Comparison of ENCODE assay signal across 9 cellular contexts in genomic region chr12:111446044-111446581, GRCh38. TPM values are rescaled to one million over a fixed set of nuclear protein-coding genes. Genes with fewer than 3 reads are reported as not detected.
DNase-seq lines count a peak whose midpoint lies in the region; ATAC-seq and TF ChIP-seq lines count a peak whose summit lies in the region.
"Had no signal": no experiment of that assay in that cellular context is flagged by ENCODE, and none has a peak within 500 bp of the region (broad histone marks: within the 10 kb centered on the region; RNA-seq: fewer than 3 reads in every experiment).

No MANE protein-coding gene starts in this region.

- peak overlapping the region; percentile 41 to 95 (median 94) for H3K27ac Mint-ChIP-seq in IgD-negative memory B cell
- peak overlapping the region; percentile 18 for H3K27ac Mint-ChIP-seq in activated naive CD8-positive, alpha-beta T cell treated with anti-CD3 and anti-CD28 coated beads, Interleukin-2, amount 10 ng/mL, durations not matched to agents 7 days and 5 days

- peak overlapping the region; percentile 13 to 60 (median 47); a peak in 17 of 20 replicates for H3K4me3 ChIP-seq in BLaER1 treated with 17β-estradiol and CSF1 and Interleukin-3, amounts not matched to agents 10 nM and 100 nM
- H3K4me3 ChIP-seq in tibial nerve, result no peak overlapping the region
- H3K4me3 ChIP-seq: thoracic aorta had no signal

- TF ChIP-seq EP300 in tibial nerve (IDR thresholded peaks at IDR 0.05), result peak in 1 of 2 donors; percentile 47

- no peaks in the 10 kb centered on the region for H3K9me3 Mint-ChIP-seq in IgD-negative memory B cell
- no peaks in the 10 kb centered on the region for H3K9me3 Mint-ChIP-seq in activated naive CD8-positive, alpha-beta T cell treated with anti-CD3 and anti-CD28 coated beads, Interleukin-2, amount 10 ng/mL, durations not matched to agents 7 days and 5 days

- peaks cover 2% of the 10 kb centered on the region for H3K36me3 Mint-ChIP-seq in IgD-negative memory B cell
- H3K36me3 Mint-ChIP-seq in activated naive CD8-positive, alpha-beta T cell treated with anti-CD3 and anti-CD28 coated beads, Interleukin-2, amount 10 ng/mL, durations not matched to agents 7 days and 5 days, result peaks cover 20% of the 10 kb centered on the region

- peaks cover 61 to 91% (median 85%) of the 10 kb centered on the region in 11 experiments for H3K36me3 ChIP-seq in BLaER1 treated with 17β-estradiol and CSF1 and Interleukin-3, amounts not matched to agents 10 nM and 100 nM
- peaks cover 2 to 83% (median 6%) of the 10 kb centered on the region in 3 donors for H3K36me3 ChIP-seq in tibial nerve

- H3K4me2 ChIP-seq in BLaER1 treated with 17β-estradiol and CSF1 and Interleukin-3, amounts not matched to agents 10 nM and 100 nM, result peak overlapping the region; percentile 93 to 100 (median 98)

- DNase-seq in activated naive CD8-positive, alpha-beta T cell treated with anti-CD3 and anti-CD28 coated beads, Interleukin-2, amount 10 ng/mL, durations not matched to agents 7 days and 5 days, result no peak
- DNase-seq in iris pigment epithelial cell (ENCODE audit: low read depth), result peak; percentile 48
- no peak for DNase-seq in tibial nerve (ENCODE audit: low spot score in 2 of 2)
- no peak for DNase-seq in activated gamma-delta T cell (lab: John Stamatoyannopoulos, UW)
- DNase-seq in NCI-H1048 (lab: John Stamatoyannopoulos, UW), result no peak

- H3K9ac ChIP-seq in BLaER1 treated with 17β-estradiol and CSF1 and Interleukin-3, amounts not matched to agents 10 nM and 100 nM, result peak overlapping the region; percentile 63 to 80 (median 69)

- POLR2A ChIA-PET in activated naive CD8-positive, alpha-beta T cell treated with anti-CD3 and anti-CD28 coated beads, Interleukin-2, amount 10 ng/mL, durations not matched to agents 7 days and 5 days (lab: Charles Lee), result interaction anchor here (0.6 to 3.6 kb wide), 8 partner anchors 11 to 652 kb away, joined by 3 to 89 read pairs (median 10); partner anchors contain the start of gene SH2B3

- H3K4me3 Mint-ChIP-seq in IgD-negative memory B cell, result peak overlapping the region in 3 of 4 donors; percentile 30 to 55 (median 54)
- H3K4me3 Mint-ChIP-seq in activated naive CD8-positive, alpha-beta T cell treated with anti-CD3 and anti-CD28 coated beads, Interleukin-2, amount 10 ng/mL, durations not matched to agents 7 days and 5 days, result peak overlapping the region; percentile 24

- no peak for ATAC-seq in activated naive CD8-positive, alpha-beta T cell treated with anti-CD3 and anti-CD28 coated beads, Interleukin-2, amount 10 ng/mL, durations not matched to agents 7 days and 5 days (ENCODE audit: low read depth)
- no peak for ATAC-seq in HG03460 (IDR thresholded peaks at IDR 0.05; ENCODE audit: unreplicated experiment)

- TF ChIP-seq POLR2A in tibial nerve (IDR thresholded peaks at IDR 0.05), result no peak

- TF ChIP-seq CTCF in tibial nerve (IDR thresholded peaks at IDR 0.05), result no peak

- H3K9me3 ChIP-seq in BLaER1 treated with 17β-estradiol and CSF1 and Interleukin-3, amounts not matched to agents 10 nM and 100 nM (replicated peaks in 1 of 11), result no peaks in the 10 kb centered on the region
- no peaks in the 10 kb centered on the region for H3K9me3 ChIP-seq in tibial nerve
- H3K9me3 ChIP-seq: thoracic aorta had no signal

- H3K4me1 ChIP-seq in BLaER1 treated with 17β-estradiol and CSF1 and Interleukin-3, amounts not matched to agents 10 nM and 100 nM, result peaks cover 73 to 100% (median 99%) of the 10 kb centered on the region in 10 experiments
- peaks cover 0 to 80% (median 27%) of the 10 kb centered on the region in 4 donors for H3K4me1 ChIP-seq in tibial nerve

- H4K20me1 ChIP-seq in BLaER1 treated with 17β-estradiol and CSF1 and Interleukin-3, amounts not matched to agents 10 nM and 100 nM, result peaks cover 64 to 100% (median 97%) of the 10 kb centered on the region in 11 experiments

- H3K27me3 ChIP-seq in BLaER1 treated with 17β-estradiol and CSF1 and Interleukin-3, amounts not matched to agents 10 nM and 100 nM, result no peaks in the 10 kb centered on the region
- H3K27me3 ChIP-seq in tibial nerve, result no peaks in the 10 kb centered on the region

- peaks cover 38 to 58% (median 42%) of the 10 kb centered on the region in 3 donors for H3K4me1 Mint-ChIP-seq in IgD-negative memory B cell
- H3K4me1 Mint-ChIP-seq in activated naive CD8-positive, alpha-beta T cell treated with anti-CD3 and anti-CD28 coated beads, Interleukin-2, amount 10 ng/mL, durations not matched to agents 7 days and 5 days, result peaks cover 71% of the 10 kb centered on the region

- no peaks in the 10 kb centered on the region for H3K27me3 Mint-ChIP-seq in IgD-negative memory B cell
- no peaks in the 10 kb centered on the region for H3K27me3 Mint-ChIP-seq in activated naive CD8-positive, alpha-beta T cell treated with anti-CD3 and anti-CD28 coated beads, Interleukin-2, amount 10 ng/mL, durations not matched to agents 7 days and 5 days

- 17 to 43% methylated on average over 5 of the region's 5 CpGs for WGBS in tibial nerve, 2 donors

- H3K27ac ChIP-seq in BLaER1 treated with 17β-estradiol and CSF1 and Interleukin-3, amounts not matched to agents 10 nM and 100 nM, result peak overlapping the region; percentile 57 to 92 (median 74); a peak in 21 of 22 replicates
- peak overlapping the region in 3 of 4 donors; percentile 62 to 69 (median 63) for H3K27ac ChIP-seq in tibial nerve

RNA-seq across cellular contexts. Expression of gene SH2B3, which starts 40.4 kb away (rescaled TPM):
- polyA plus RNA-seq in IgD-negative memory B cell, result 10.3 TPM
- 10 to 100 TPM; 40.7 to 44.5 TPM for total RNA-seq in activated naive CD8-positive, alpha-beta T cell treated with anti-CD3 and anti-CD28 coated beads, Interleukin-2, amount 10 ng/mL, durations not matched to agents 7 days and 5 days
- 10 to 100 TPM; 21.4 to 79.8 (median 36.3) TPM for total RNA-seq in tibial nerve

Comparison
In these comparisons a context has a peak if more than half of its experiments do, and no peak if none do; other contexts are left out.
1. H3K4me3 ChIP-seq: peak in BLaER1 treated with 17β-estradiol and CSF1 and Interleukin-3, amounts not matched to agents 10 nM and 100 nM (10 of 10); none in tibial nerve (0 of 4).